ENCODE assay signal across 16 cellular contexts in genomic region chr3:9767418-9767817, GRCh38. TPM values are rescaled to one million over a fixed set of nuclear protein-coding genes. Genes with fewer than 3 reads are reported as not detected.
DNase-seq lines count a peak whose midpoint lies in the region; ATAC-seq and TF ChIP-seq lines count a peak whose summit lies in the region.
"Had no signal": no experiment of that assay in that cellular context is flagged by ENCODE, and none has a peak within 500 bp of the region (broad histone marks: within the 10 kb centered on the region; RNA-seq: fewer than 3 reads in every experiment).

No MANE protein-coding gene starts in this region.

- H3K4me3 ChIP-seq in ascending aorta (no peak overlapping the region), right atrium auricular region (no peak overlapping the region)
- H3K4me3 ChIP-seq: neural progenitor cell, sigmoid colon, SK-N-MC had no signal

- H3K27me3 ChIP-seq in ascending aorta (no peaks in the 10 kb centered on the region), right atrium auricular region (no peaks in the 10 kb centered on the region)
- H3K27me3 ChIP-seq: sigmoid colon had no signal

- TF ChIP-seq CTCF in ascending aorta (IDR thresholded peaks at IDR 0.05) (no peak), right atrium auricular region (IDR thresholded peaks at IDR 0.05) (no peak)

- H3K27ac Mint-ChIP-seq in activated CD4-positive, alpha-beta T cell treated with anti-CD3 and anti-CD28 coated beads, Interleukin-2, amount 10 ng/mL, durations not matched to agents 7 days and 5 days, result peak overlapping the region; percentile 6
- H3K27ac Mint-ChIP-seq: type B pancreatic cell had no signal

- ATAC-seq in GM18520 (IDR thresholded peaks at IDR 0.05; ENCODE audit: unreplicated experiment) (no peak), GM21515 (IDR thresholded peaks at IDR 0.05; ENCODE audit: unreplicated experiment) (no peak)

- H3K4me3 Mint-ChIP-seq in activated CD4-positive, alpha-beta T cell treated with anti-CD3 and anti-CD28 coated beads, Interleukin-2, amount 10 ng/mL, durations not matched to agents 7 days and 5 days, result no peak overlapping the region
- H3K4me3 Mint-ChIP-seq: memory B cell, neural progenitor cell, type B pancreatic cell had no signal

- DNase-seq in activated CD4-positive, alpha-beta T cell treated with anti-CD3 and anti-CD28 coated beads, Interleukin-2, amount 10 ng/mL, durations not matched to agents 7 days and 5 days, result no peak
- DNase-seq in activated CD4-positive, alpha-beta T cell treated with anti-CD3 and anti-CD28 coated beads for 48 hours, result no peak
- no peak for DNase-seq in ascending aorta (ENCODE audit: low spot score in 2 of 2)
- peak; percentile 62 for DNase-seq in right atrium auricular region (ENCODE audit: low spot score)
- DNase-seq in epidermal melanocyte (ENCODE audit: insufficient read length, low spot score), result no peak
- DNase-seq: activated naive CD4-positive, alpha-beta T cell treated with Interleukin-2 at 50 U/mL for 16 hours; COR-L47; NCI-H146; sigmoid colon had no signal

- intact Hi-C loops in ascending aorta (cut with DNase I), result no loop called here

- H3K9me3 Mint-ChIP-seq in activated CD4-positive, alpha-beta T cell treated with anti-CD3 and anti-CD28 coated beads, Interleukin-2, amount 10 ng/mL, durations not matched to agents 7 days and 5 days, result no peaks in the 10 kb centered on the region
- H3K9me3 Mint-ChIP-seq: memory B cell, neural progenitor cell, type B pancreatic cell had no signal

- H3K27me3 Mint-ChIP-seq in activated CD4-positive, alpha-beta T cell treated with anti-CD3 and anti-CD28 coated beads, Interleukin-2, amount 10 ng/mL, durations not matched to agents 7 days and 5 days, result no peaks in the 10 kb centered on the region

- H3K36me3 ChIP-seq in ascending aorta (peaks cover 9 to 13% of the 10 kb centered on the region in 2 donors), right atrium auricular region (peaks cover 6% of the 10 kb centered on the region)
- H3K36me3 ChIP-seq: neural progenitor cell had no signal

- H3K27ac ChIP-seq in ascending aorta, result peak overlapping the region; percentile 50 to 88
- peak overlapping the region; percentile 13 to 49 for H3K27ac ChIP-seq in right atrium auricular region
- peak overlapping the region; percentile 17 for H3K27ac ChIP-seq in temporal lobe (ENCODE audit: low read depth, low read length)
- H3K27ac ChIP-seq: neural progenitor cell, SK-N-MC had no signal

- peaks cover 40% of the 10 kb centered on the region for H3K4me1 Mint-ChIP-seq in activated CD4-positive, alpha-beta T cell treated with anti-CD3 and anti-CD28 coated beads, Interleukin-2, amount 10 ng/mL, durations not matched to agents 7 days and 5 days

- peaks cover 0 to 25% of the 10 kb centered on the region in 2 donors for H3K4me1 ChIP-seq in ascending aorta
- H3K4me1 ChIP-seq in right atrium auricular region, result peaks cover 0 to 42% of the 10 kb centered on the region in 2 donors

- CTCF ChIA-PET in activated CD4-positive, alpha-beta T cell treated with anti-CD3 and anti-CD28 coated beads, Interleukin-2, amount 10 ng/mL, durations not matched to agents 7 days and 5 days (lab: Charles Lee), result interaction anchor here (0.8 to 1.4 kb wide), 2 partner anchors 13 to 16 kb away, joined by 3 to 5 read pairs; no protein-coding TSS in a partner anchor

- POLR2A ChIA-PET in activated CD4-positive, alpha-beta T cell treated with anti-CD3 and anti-CD28 coated beads, Interleukin-2, amount 10 ng/mL, durations not matched to agents 7 days and 5 days (lab: Charles Lee), result no interaction called here

- H3K36me3 Mint-ChIP-seq in activated CD4-positive, alpha-beta T cell treated with anti-CD3 and anti-CD28 coated beads, Interleukin-2, amount 10 ng/mL, durations not matched to agents 7 days and 5 days (ENCODE audit: low read depth), result peaks cover 5% of the 10 kb centered on the region

- H3K9me3 ChIP-seq in ascending aorta (no peaks in the 10 kb centered on the region), right atrium auricular region (no peaks in the 10 kb centered on the region)
- H3K9me3 ChIP-seq: sigmoid colon had no signal

RNA-seq across cellular contexts. Expression of gene CAMK1, which starts 2.3 kb away (rescaled TPM):
- 10 to 100 TPM; 18.8 to 19.0 TPM for total RNA-seq in activated CD4-positive, alpha-beta T cell treated with anti-CD3 and anti-CD28 coated beads, Interleukin-2, amount 10 ng/mL, durations not matched to agents 7 days and 5 days
- total RNA-seq in ascending aorta (82.9 TPM), right atrium auricular region (10 to 100 TPM; 16.4 to 40.2 TPM), temporal lobe (39.8 TPM)

RNA-seq across cellular contexts. Expression of gene OGG1, which starts 17.7 kb away (rescaled TPM):
- 10 to 100 TPM; 42.3 to 47.9 TPM for total RNA-seq in activated CD4-positive, alpha-beta T cell treated with anti-CD3 and anti-CD28 coated beads, Interleukin-2, amount 10 ng/mL, durations not matched to agents 7 days and 5 days
- total RNA-seq in ascending aorta, result 36.0 TPM
- 10 to 100 TPM; 10.8 to 12.2 TPM for total RNA-seq in right atrium auricular region
- 51.9 TPM for total RNA-seq in temporal lobe

RNA-seq across cellular contexts. Expression of gene TADA3, which starts 24.9 kb away (rescaled TPM):
- total RNA-seq in activated CD4-positive, alpha-beta T cell treated with anti-CD3 and anti-CD28 coated beads, Interleukin-2, amount 10 ng/mL, durations not matched to agents 7 days and 5 days, result 10 to 100 TPM; 77.6 to 82.3 TPM
- total RNA-seq in ascending aorta (106 TPM), right atrium auricular region (10 to 100 TPM; 43.6 to 57.3 TPM), temporal lobe (42.3 TPM)

RNA-seq across cellular contexts. Expression of gene ARPC4, which starts 25.5 kb away (rescaled TPM):
- 100 to 1,000 TPM; 258 to 299 TPM for total RNA-seq in activated CD4-positive, alpha-beta T cell treated with anti-CD3 and anti-CD28 coated beads, Interleukin-2, amount 10 ng/mL, durations not matched to agents 7 days and 5 days
- total RNA-seq in ascending aorta (160 TPM), right atrium auricular region (10 to 100 TPM; 69.0 to 89.6 TPM), temporal lobe (101 TPM)

RNA-seq across cellular contexts. Expression of gene BRPF1, which starts 35.9 kb away (rescaled TPM):
- 10 to 100 TPM; 51.3 to 51.6 TPM for total RNA-seq in activated CD4-positive, alpha-beta T cell treated with anti-CD3 and anti-CD28 coated beads, Interleukin-2, amount 10 ng/mL, durations not matched to agents 7 days and 5 days
- total RNA-seq in ascending aorta (18.6 TPM), right atrium auricular region (10 to 100 TPM in 1 of 2 donors, 1 to 10 TPM in 1; 8.8 to 15.3 TPM), temporal lobe (13.5 TPM)

Comparison
In these comparisons a context has a peak if more than half of its experiments do, and no peak if none do; other contexts are left out.
1. H3K27ac ChIP-seq: peak in every context shown above with its lines; median percentile 69 in ascending aorta; 31 in right atrium auricular region; 17 in temporal lobe.